1 cellular context compared by ENCODE assay signal in genomic region chr2:191670076-191670475, GRCh38.
TF ChIP-seq lines count a peak whose summit lies in the region.

No MANE protein-coding gene starts in this region.

TF ChIP-seq in K562, 482 proteins besides CTCF, POLR2A, EP300 and RAD21 (continued from another document):
- TF ChIP-seq ZBTB40 (IDR thresholded peaks at IDR 0.05) (no peak), ZBTB40 (CRISPR knock-in tag; IDR thresholded peaks at IDR 0.05) (no peak), EP400 (IDR thresholded peaks at IDR 0.05) (no peak), WHSC1 (IDR thresholded peaks at IDR 0.05; ENCODE audit: low read length) (no peak), MYBL2 (IDR thresholded peaks at IDR 0.05; ENCODE audit: low read depth) (no peak), MYBL2 (CRISPR knock-in tag; IDR thresholded peaks at IDR 0.05; ENCODE audit: borderline replicate concordance) (no peak), L3MBTL2 (IDR thresholded peaks at IDR 0.05) (no peak), BDP1 (IDR thresholded peaks at IDR 0.05; ENCODE audit: insufficient read depth, insufficient read length) (no peak), GTF2E2 (tag; IDR thresholded peaks at IDR 0.05) (no peak), JUNB (CRISPR knock-in tag; conservative IDR thresholded peaks at IDR 0.05) (no peak), KDM5B (IDR thresholded peaks at IDR 0.05; ENCODE audit: insufficient replicate concordance, low read depth, low read length) (no peak), CREB3L1 (IDR thresholded peaks at IDR 0.05; ENCODE audit: borderline replicate concordance, low read depth) (no peak), ZNF583 (CRISPR knock-in tag; IDR thresholded peaks at IDR 0.05) (no peak), ZBTB26 (CRISPR knock-in tag; IDR thresholded peaks at IDR 0.05) (no peak), MXD1 (CRISPR knock-in tag; IDR thresholded peaks at IDR 0.05; ENCODE audit: borderline replicate concordance, poor library complexity, severe bottlenecking) (no peak)
- TF ChIP-seq, protein P1, sequence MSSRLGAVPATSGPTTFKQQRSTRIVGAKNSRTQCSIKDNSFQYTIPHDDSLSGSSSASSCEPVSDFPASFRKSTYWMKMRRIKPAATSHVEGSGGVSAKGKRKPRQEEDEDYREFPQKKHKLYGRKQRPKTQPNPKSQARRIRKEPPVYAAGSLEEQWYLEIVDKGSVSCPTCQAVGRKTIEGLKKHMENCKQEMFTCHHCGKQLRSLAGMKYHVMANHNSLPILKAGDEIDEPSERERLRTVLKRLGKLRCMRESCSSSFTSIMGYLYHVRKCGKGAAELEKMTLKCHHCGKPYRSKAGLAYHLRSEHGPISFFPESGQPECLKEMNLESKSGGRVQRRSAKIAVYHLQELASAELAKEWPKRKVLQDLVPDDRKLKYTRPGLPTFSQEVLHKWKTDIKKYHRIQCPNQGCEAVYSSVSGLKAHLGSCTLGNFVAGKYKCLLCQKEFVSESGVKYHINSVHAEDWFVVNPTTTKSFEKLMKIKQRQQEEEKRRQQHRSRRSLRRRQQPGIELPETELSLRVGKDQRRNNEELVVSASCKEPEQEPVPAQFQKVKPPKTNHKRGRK (tag; IDR thresholded peaks at IDR 0.05), result no peak
TF ChIP-seq in K562: peak in this region for 0.
